In genomic region chr19:19732579-19733501, GRCh38 we compare ENCODE assay signal across 8 cellular contexts. TPM values are rescaled to one million over a fixed set of nuclear protein-coding genes. Genes with fewer than 3 reads are reported as not detected.
DNase-seq lines count a peak whose midpoint lies in the region; ATAC-seq lines count a peak whose summit lies in the region.

ZNF14 (minus strand) TSS chr19:19733112; CDS start chr19:19732958, 154 bp downstream.

- peak within 1 kb of the TSS; percentile 84 for H3K4me3 ChIP-seq in HUES6 (ENCODE audit: low read depth, low read length)
- peak within 1 kb of the TSS; percentile 47 for H3K4me3 ChIP-seq in mucosa of stomach (ENCODE audit: low read length)

- peaks cover 53% of the 10 kb centered on the region for H3K36me3 Mint-ChIP-seq in activated T-cell treated with anti-CD3 and anti-CD28 coated beads, Interleukin-2, amount 50 U/mL, for 24 hours (ENCODE audit: low read depth)

- no peaks in the 10 kb centered on the region for H3K4me1 ChIP-seq in HUES6 (ENCODE audit: control insufficient read depth, insufficient read depth, low read length)
- no peaks in the 10 kb centered on the region for H3K4me1 ChIP-seq in mucosa of stomach (ENCODE audit: control insufficient read depth, insufficient read depth, low read length)

- ATAC-seq in GM21447 (IDR thresholded peaks at IDR 0.05; ENCODE audit: unreplicated experiment), result peak; percentile 100
- ATAC-seq in esophagus mucosa, result peak; percentile 100

- H3K9me3 Mint-ChIP-seq in activated T-cell treated with anti-CD3 and anti-CD28 coated beads, Interleukin-2, amount 50 U/mL, for 24 hours, result peaks cover 15% of the 10 kb centered on the region

- no peak within 1 kb of the TSS for H3K27ac ChIP-seq in HUES6 (ENCODE audit: low read depth, low read length)

- H3K9me3 ChIP-seq in HUES6 (ENCODE audit: control insufficient read depth, insufficient read depth, low read depth, low read length), result peaks cover 16% of the 10 kb centered on the region
- H3K9me3 ChIP-seq in mucosa of stomach (ENCODE audit: control insufficient read depth, low read length), result no peaks in the 10 kb centered on the region

- peaks cover 6% of the 10 kb centered on the region; the same call in 1 of the 2 replicates for H3K27me3 ChIP-seq in HUES6 (ENCODE audit: control insufficient read depth, insufficient read depth, low read length)
- no peaks in the 10 kb centered on the region for H3K27me3 ChIP-seq in mucosa of stomach (ENCODE audit: control insufficient read depth, insufficient read depth, low read length)

- peak within 1 kb of the TSS; percentile 92 for H3K27ac Mint-ChIP-seq in activated T-cell treated with anti-CD3 and anti-CD28 coated beads, Interleukin-2, amount 50 U/mL, for 24 hours

- peak; percentile 91 for DNase-seq in DMS 273 treated with DMSO at 0.1 percent for 48 hours (lab: John Stamatoyannopoulos, UW)
- DNase-seq in OCI-M1 (lab: John Stamatoyannopoulos, UW), result peak; percentile 100
- DNase-seq in activated T-cell treated with anti-CD3 and anti-CD28 coated beads, Interleukin-2, amount 50 U/mL, for 24 hours, result peak; percentile 91
- DNase-seq in stimulated activated CD8-positive, alpha-beta memory T cell treated with anti-CD3 and anti-CD28 coated beads, Interleukin-4, amount 100 ng/mL, for 48 hours, result peak; percentile 94

- H3K9ac ChIP-seq in HUES6 (ENCODE audit: low read length), result peak within 1 kb of the TSS; percentile 77
- peak within 1 kb of the TSS; percentile 78 for H3K9ac ChIP-seq in mucosa of stomach (ENCODE audit: low read length)

- H3K36me3 ChIP-seq in HUES6 (ENCODE audit: control insufficient read depth, insufficient read depth, low read length) (peaks cover 7% of the 10 kb centered on the region), mucosa of stomach (ENCODE audit: control insufficient read depth, insufficient read depth, low read length) (no peaks in the 10 kb centered on the region)

- no peaks in the 10 kb centered on the region for H3K27me3 Mint-ChIP-seq in activated T-cell treated with anti-CD3 and anti-CD28 coated beads, Interleukin-2, amount 50 U/mL, for 24 hours

- peak within 1 kb of the TSS; percentile 98 for H3K4me3 Mint-ChIP-seq in activated T-cell treated with anti-CD3 and anti-CD28 coated beads, Interleukin-2, amount 50 U/mL, for 24 hours

- H3K4me1 Mint-ChIP-seq in activated T-cell treated with anti-CD3 and anti-CD28 coated beads, Interleukin-2, amount 50 U/mL, for 24 hours (ENCODE audit: low read depth), result peaks cover 30% of the 10 kb centered on the region

RNA-seq across cellular contexts. Expression of gene ZNF14, which starts in this region (rescaled TPM):
- total RNA-seq in esophagus mucosa, result 2.3 TPM
